In genomic region chr6:62904687-62905086, GRCh38 we compare ENCODE assay signal across 29 cellular contexts.
DNase-seq lines count a peak whose midpoint lies in the region; FAIRE-seq and TF ChIP-seq lines count a peak whose summit lies in the region.
"Had no signal": no experiment of that assay in that cellular context is flagged by ENCODE, and none has a peak within 500 bp of the region (broad histone marks: within the 10 kb centered on the region; RNA-seq: fewer than 3 reads in every experiment).

No MANE protein-coding gene starts in this region.

- intact Hi-C loops in activated CD4-positive, alpha-beta T cell treated with anti-CD3 and anti-CD28 coated beads, Interleukin-2, amount 10 ng/mL, durations not matched to agents 24 days and 14 days (cut with micrococcal nuclease) = no loop called here

- no peak for TF ChIP-seq POLR2A in H1 (IDR thresholded peaks at IDR 0.05; ENCODE audit: control extremely low read depth in 1 of 2, low read depth in 2 of 2, low read length in 2 of 2)

- H4K91ac ChIP-seq in H9 (ENCODE audit: insufficient read length, low read depth, low read length) (no peak overlapping the region), H1 (replicated peaks; ENCODE audit: insufficient read length, low read length) (no peak overlapping the region)

- FAIRE-seq in H1 (lab: Jason Lieb, UNC) = no peak

- H3K4me1 ChIP-seq in H9 (ENCODE audit: insufficient read depth, low read length) (no peaks in the 10 kb centered on the region; the same call in 1 of the 2 replicates), H1 (replicated peaks in 1 of 4; ENCODE audit: control insufficient read depth in 3 of 4, insufficient read depth in 4 of 4, low read length in 3 of 4) (no peaks in the 10 kb centered on the region)
- H3K4me1 ChIP-seq: Caco-2, SJSA1 had no signal

- TF ChIP-seq CTCF in H9 (conservative IDR thresholded peaks at IDR 0.05) (no peak), H1 (IDR thresholded peaks at IDR 0.05; ENCODE audit: control extremely low read depth in 1 of 3, insufficient read depth in 1 of 3, low read depth in 1 of 3, low read length in 3 of 3) (no peak)

- H3K79me1 ChIP-seq in H9 (ENCODE audit: insufficient read depth, low read depth, low read length, poor library complexity, severe bottlenecking) = no peaks in the 10 kb centered on the region
- H3K79me1 ChIP-seq in H1 (ENCODE audit: low read depth, low read length) = no peaks in the 10 kb centered on the region

- POLR2A ChIA-PET in H1 (lab: Charles Lee; ENCODE audit: partially characterized antibody) = no interaction called here

- H3K18ac ChIP-seq in H9 (ENCODE audit: insufficient read length, low read depth, low read length) (no peak overlapping the region), H1 (ENCODE audit: extremely low read depth, low read length) (no peak overlapping the region)

- no peak overlapping the region for H3K9ac ChIP-seq in H9 (ENCODE audit: extremely low read depth, insufficient read length, low read length)
- H3K9ac ChIP-seq in H1 (replicated peaks in 1 of 4; ENCODE audit: extremely low read depth in 1 of 4, low read depth in 3 of 4, low read length in 3 of 4) = no peak overlapping the region

- H3T11ph ChIP-seq in H9 (ENCODE audit: low read length) = no peak overlapping the region

- H3K9me3 ChIP-seq in H9 (ENCODE audit: control insufficient read depth, low read depth, low read length) (no peaks in the 10 kb centered on the region), H1 (ENCODE audit: insufficient read depth in 2 of 2, low read depth in 1 of 2, low read length in 1 of 2) (no peaks in the 10 kb centered on the region)
- H3K9me3 ChIP-seq: Caco-2 had no signal

- no peak overlapping the region for H3K4me3 ChIP-seq in H1 (ENCODE audit: extremely low read depth in 1 of 4, insufficient read depth in 2 of 4, low read depth in 3 of 4, low read length in 4 of 4)
- H3K4me3 ChIP-seq: SJSA1 had no signal

- H3K23me2 ChIP-seq in H9 (ENCODE audit: insufficient read length, low read depth, low read length, poor library complexity, severe bottlenecking) (no peaks in the 10 kb centered on the region), H1 (ENCODE audit: low read depth, low read length) (no peaks in the 10 kb centered on the region)

- H3K79me2 ChIP-seq in H9 (ENCODE audit: insufficient read depth, low read length) = no peaks in the 10 kb centered on the region
- no peaks in the 10 kb centered on the region for H3K79me2 ChIP-seq in H1 (ENCODE audit: control insufficient read depth in 1 of 2, insufficient read depth in 2 of 2, low read length in 2 of 2)

- peaks cover 0 to 3% of the 10 kb centered on the region in 2 experiments; a peak in 2 of 5 replicates for H3K9me3 Mint-ChIP-seq in H9
- H3K9me3 Mint-ChIP-seq in activated CD4-positive, alpha-beta T cell treated with anti-CD3 and anti-CD28 coated beads, Interleukin-2, amount 10 ng/mL, durations not matched to agents 24 days and 14 days = peaks cover 5% of the 10 kb centered on the region

- WGBS in H9 (ENCODE audit: extremely low coverage, insufficient read length, low lambda C conversion rate) = no CpG with 5 or more reads among the region's 5 CpGs
- WGBS in H1 (ENCODE audit: extremely low coverage in 1 of 2, insufficient coverage in 1 of 2, insufficient read length in 1 of 2, insufficient replicate concordance in 2 of 2, low coverage in 1 of 2, low lambda C conversion rate in 2 of 2, missing lambda C conversion rate in 1 of 2), 2 experiments = 73% methylated on average over 5 of the region's 5 CpGs; no CpG with 5 or more reads in 1 of the 2 experiments

- H4K20me1 ChIP-seq in H9 (ENCODE audit: control insufficient read depth, insufficient read depth, insufficient read length) (no peaks in the 10 kb centered on the region), H1 (replicated peaks in 1 of 2; ENCODE audit: control insufficient read depth in 1 of 2, insufficient read depth in 2 of 2, low read length in 2 of 2) (no peaks in the 10 kb centered on the region)

- H2BK15ac ChIP-seq in H9 (ENCODE audit: low read depth, low read length) = no peak overlapping the region
- no peak overlapping the region for H2BK15ac ChIP-seq in H1 (ENCODE audit: low read length)

- H3K56ac ChIP-seq in H9 (ENCODE audit: insufficient read length, low read depth, low read length) = no peak overlapping the region
- no peak overlapping the region for H3K56ac ChIP-seq in H1 (replicated peaks; ENCODE audit: insufficient read length, low read depth, low read length)

- H3K27me3 Mint-ChIP-seq in H9 (ENCODE audit: low read depth) = no peaks in the 10 kb centered on the region; the same call in none of the 2 replicates
- no peaks in the 10 kb centered on the region for H3K27me3 Mint-ChIP-seq in activated CD4-positive, alpha-beta T cell treated with anti-CD3 and anti-CD28 coated beads, Interleukin-2, amount 10 ng/mL, durations not matched to agents 24 days and 14 days
- H3K27me3 Mint-ChIP-seq: B cell, T-cell had no signal

- no peak for TF ChIP-seq EP300 in H1 (IDR thresholded peaks at IDR 0.05; ENCODE audit: borderline replicate concordance in 1 of 2, low read depth in 2 of 2, low read length in 2 of 2)

- H3K4me3 Mint-ChIP-seq in H9 = no peak overlapping the region
- no peak overlapping the region for H3K4me3 Mint-ChIP-seq in activated CD4-positive, alpha-beta T cell treated with anti-CD3 and anti-CD28 coated beads, Interleukin-2, amount 10 ng/mL, durations not matched to agents 24 days and 14 days
- H3K4me3 Mint-ChIP-seq: B cell; CD8-positive, alpha-beta T cell; T-cell had no signal

- H4K8ac ChIP-seq in H9 (replicated peaks; ENCODE audit: insufficient read length, low read depth, low read length) (no peak overlapping the region), H1 (ENCODE audit: extremely low read depth, insufficient read depth, low read length) (no peak overlapping the region)

- H2AFZ ChIP-seq in H9 (ENCODE audit: low read length) (no peak overlapping the region), H1 (ENCODE audit: low read length) (0 out of 2 replicates have a peak overlapping the region, but pooled peaks have one; percentile 34)

- H2BK5ac ChIP-seq in H9 (ENCODE audit: insufficient read length, low read length) (no peak overlapping the region), H1 (ENCODE audit: low read depth, low read length) (no peak overlapping the region)

- H2BK20ac ChIP-seq in H9 (ENCODE audit: low read depth, low read length, poor library complexity, severe bottlenecking) (no peak overlapping the region), H1 (ENCODE audit: low read length) (no peak overlapping the region)

- H2AK5ac ChIP-seq in H9 (ENCODE audit: insufficient read length, low read length) = no peak overlapping the region
- no peak overlapping the region for H2AK5ac ChIP-seq in H1 (ENCODE audit: low read depth, low read length)

- peak in 1 of 2 experiments; percentile 18; a peak in 1 of 4 replicates for TF ChIP-seq RAD21 in H1 (IDR thresholded peaks at IDR 0.05 in 1 of 2, conservative IDR thresholded peaks at IDR 0.05 in 1 of 2; ENCODE audit: low read depth in 2 of 2, low read length in 2 of 2)

- peaks cover 0 to 4% (median 0%) of the 10 kb centered on the region in 3 experiments; a peak in 1 of 7 replicates for H3K36me3 Mint-ChIP-seq in H9 (ENCODE audit: insufficient read depth in 1 of 3, low read depth in 3 of 3)
- no peaks in the 10 kb centered on the region for H3K36me3 Mint-ChIP-seq in activated CD4-positive, alpha-beta T cell treated with anti-CD3 and anti-CD28 coated beads, Interleukin-2, amount 10 ng/mL, durations not matched to agents 24 days and 14 days (ENCODE audit: low read depth)
- H3K36me3 Mint-ChIP-seq: CD8-positive, alpha-beta T cell; T-cell had no signal

- CTCF ChIA-PET in H1 (lab: Charles Lee; ENCODE audit: partially characterized antibody) = interaction anchor here (1.1 kb wide), 1 partner anchor 14 kb away, joined by 4 read pairs; no protein-coding TSS in a partner anchor

- no peaks in the 10 kb centered on the region for H3K27me3 ChIP-seq in H9 (ENCODE audit: insufficient read depth, low read length)
- no peaks in the 10 kb centered on the region for H3K27me3 ChIP-seq in H1 (replicated peaks in 1 of 4; ENCODE audit: control insufficient read depth in 3 of 4, extremely low read depth in 1 of 4, insufficient read depth in 3 of 4, low read length in 3 of 4)
- H3K27me3 ChIP-seq: SJSA1 had no signal

- no peaks in the 10 kb centered on the region for H3K36me3 ChIP-seq in H1 (ENCODE audit: control insufficient read depth in 2 of 4, insufficient read depth in 4 of 4, low read length in 3 of 4)
- H3K36me3 ChIP-seq: SJSA1 had no signal

- H4K5ac ChIP-seq in H9 (ENCODE audit: insufficient read length, low read depth, low read length) = no peak overlapping the region
- H4K5ac ChIP-seq in H1 (ENCODE audit: insufficient read length, low read depth, low read length) = no peak overlapping the region

- H3K27ac ChIP-seq in H9 (ENCODE audit: insufficient read length, low read depth, low read length) (no peak overlapping the region), H1 (ENCODE audit: low read depth, low read length) (no peak overlapping the region)
- H3K27ac ChIP-seq: 22Rv1, C4-2B, HL-60, SJSA1 had no signal

- H2BK120ac ChIP-seq in H9 (ENCODE audit: low read depth, low read length, poor library complexity, severe bottlenecking) = no peak overlapping the region
- H2BK120ac ChIP-seq in H1 (replicated peaks; ENCODE audit: low read depth, low read length) = no peak overlapping the region

- H3K14ac ChIP-seq in H9 (ENCODE audit: insufficient read depth, low read length) (no peak overlapping the region), H1 (ENCODE audit: insufficient read length) (no peak overlapping the region)

- no peak overlapping the region for H3K4ac ChIP-seq in H9 (ENCODE audit: low read depth, low read length)
- no peak overlapping the region for H3K4ac ChIP-seq in H1 (replicated peaks; ENCODE audit: insufficient read length, low read depth, low read length)

- H3K27ac Mint-ChIP-seq in H9 = no peak overlapping the region
- no peak overlapping the region for H3K27ac Mint-ChIP-seq in activated CD4-positive, alpha-beta T cell treated with anti-CD3 and anti-CD28 coated beads, Interleukin-2, amount 10 ng/mL, durations not matched to agents 24 days and 14 days
- H3K27ac Mint-ChIP-seq: B cell; CD8-positive, alpha-beta T cell; T-cell had no signal

- H2BK12ac ChIP-seq in H9 (ENCODE audit: insufficient read length, low read depth, low read length) (no peak overlapping the region), H1 (ENCODE audit: low read depth, low read length) (no peak overlapping the region)

- peaks cover 3 to 11% of the 10 kb centered on the region in 2 experiments for H3K4me1 Mint-ChIP-seq in H9
- H3K4me1 Mint-ChIP-seq in activated CD4-positive, alpha-beta T cell treated with anti-CD3 and anti-CD28 coated beads, Interleukin-2, amount 10 ng/mL, durations not matched to agents 24 days and 14 days = no peaks in the 10 kb centered on the region
- H3K4me1 Mint-ChIP-seq: B cell, T-cell had no signal

- H3K23ac ChIP-seq in H9 (ENCODE audit: insufficient read length, low read depth, low read length) (no peak overlapping the region), H1 (ENCODE audit: insufficient read length) (no peak overlapping the region)

- H3K4me2 ChIP-seq in H9 (ENCODE audit: insufficient read depth, insufficient read length, low read length) (no peak overlapping the region), H1 (ENCODE audit: insufficient read depth in 1 of 2, low read depth in 2 of 2, low read length in 2 of 2) (no peak overlapping the region)

- DNase-seq in DMS 273 (lab: John Stamatoyannopoulos, UW; ENCODE audit: unreplicated experiment) (peak; percentile 9), DMS 273 treated with DMSO at 0.1 percent for 48 hours (lab: John Stamatoyannopoulos, UW) (no peak), H9 (peak; percentile 50), H1 (ENCODE audit: low read depth in 1 of 2, low spot score in 2 of 2) (peak in 1 of 2 experiments; percentile 19), iPS-NIHi7 (ENCODE audit: extremely low spot score) (peak; percentile 9), KG1 (lab: John Stamatoyannopoulos, UW) (no peak), kidney glomerular epithelial cell (lab: John Stamatoyannopoulos, UW) (no peak)
- DNase-seq in activated CD4-positive, alpha-beta T cell treated with anti-CD3 and anti-CD28 coated beads, Interleukin-2, amount 10 ng/mL, durations not matched to agents 24 days and 14 days = no peak
- DNase-seq: Caco-2; CD8-positive, alpha-beta T cell; DMS153; DND-41; GOT3; Kasumi-1; NCI-H1092 treated with DMSO at 0.1 percent for 48 hours; NCI-H146; NCI-H1930; NCI-H226; NCI-H510A; NCI-H69; NK-92 treated with Interleukin-12 subunit alpha and Interleukin-12 subunit beta, amount 100 ng/mL, for 24 hours; Right ventricle myocardium superior; RPMI8226; T-cell had no signal

Comparison
In these comparisons a context has a peak if more than half of its experiments do, and no peak if none do; other contexts are left out.
1. DNase-seq: peak in DMS 273 (single experiment), H9 (single experiment) and iPS-NIHi7 (single experiment); none in DMS 273 treated with DMSO at 0.1 percent for 48 hours (single experiment), activated CD4-positive, alpha-beta T cell treated with anti-CD3 and anti-CD28 coated beads, Interleukin-2, amount 10 ng/mL, durations not matched to agents 24 days and 14 days (single experiment), KG1 (single experiment) and kidney glomerular epithelial cell (single experiment).